In genomic region chr19:50646074-50646807, GRCh38 we compare ENCODE assay signal across 18 cellular contexts. TPM values are rescaled to one million over a fixed set of nuclear protein-coding genes. Genes with fewer than 3 reads are reported as not detected.
DNase-seq lines count a peak whose midpoint lies in the region; ATAC-seq, FAIRE-seq and TF ChIP-seq lines count a peak whose summit lies in the region.
"Had no signal": no experiment of that assay in that cellular context is flagged by ENCODE, and none has a peak within 500 bp of the region (broad histone marks: within the 10 kb centered on the region; RNA-seq: fewer than 3 reads in every experiment).

No MANE protein-coding gene starts in this region.

- H3K9ac ChIP-seq in fibroblast of lung (ENCODE audit: insufficient read depth, low read length), result no peak overlapping the region

- H3K27me3 Mint-ChIP-seq in MCF 10A (ENCODE audit: insufficient read depth, unreplicated experiment) (no peaks in the 10 kb centered on the region), GM23338 (ENCODE audit: insufficient read depth, low read depth, poor library complexity) (peaks cover 10% of the 10 kb centered on the region)

- H3K4me3 ChIP-seq in breast epithelium (no peak overlapping the region), fibroblast of lung (replicated peaks in 1 of 4; ENCODE audit: control extremely low read depth in 1 of 4, insufficient read depth in 1 of 4, low read depth in 3 of 4, low read length in 4 of 4) (no peak overlapping the region), GM23338 (no peak overlapping the region)
- H3K4me3 ChIP-seq: upper lobe of right lung had no signal

- intact Hi-C loops in MCF 10A (cut with micrococcal nuclease), result no loop called here
- intact Hi-C loops in breast epithelium (cut with DNase I; ENCODE audit: low total_unique reads), result no loop called here

- H3F3A ChIP-seq in GM23338 (replicated peaks; ENCODE audit: low read depth), result no peaks in the 10 kb centered on the region

- TF ChIP-seq POLR2A in breast epithelium (IDR thresholded peaks at IDR 0.05), result no peak

- H3K9me3 Mint-ChIP-seq in MCF 10A (ENCODE audit: unreplicated experiment) (peaks cover 8% of the 10 kb centered on the region), GM23338 (no peaks in the 10 kb centered on the region; the same call in none of the 3 replicates)
- H3K9me3 Mint-ChIP-seq: activated naive CD4-positive, alpha-beta T cell treated with anti-CD3 and anti-CD28 coated beads, Interleukin-2, amount 50 U/mL, for 24 hours; nephron had no signal

- H3K27ac ChIP-seq in breast epithelium, result no peak overlapping the region
- H3K27ac ChIP-seq in fibroblast of lung (ENCODE audit: insufficient read depth, low read length), result no peak overlapping the region
- H3K27ac ChIP-seq in GM23338 (ENCODE audit: low read depth), result no peak overlapping the region
- H3K27ac ChIP-seq: foreskin keratinocyte, upper lobe of right lung had no signal

- no peaks in the 10 kb centered on the region for H4K20me1 ChIP-seq in fibroblast of lung (ENCODE audit: control insufficient read depth, extremely low read depth, insufficient read depth, low read length)
- H4K20me1 ChIP-seq in GM23338 (replicated peaks; ENCODE audit: insufficient read depth), result no peaks in the 10 kb centered on the region

- no peaks in the 10 kb centered on the region for H3K4me1 ChIP-seq in breast epithelium
- H3K4me1 ChIP-seq in fibroblast of lung (ENCODE audit: control insufficient read depth, extremely low read depth, insufficient read depth, low read length), result no peaks in the 10 kb centered on the region
- H3K4me1 ChIP-seq in GM23338 (ENCODE audit: insufficient read depth), result peaks cover 10% of the 10 kb centered on the region; the same call in 1 of the 2 replicates
- H3K4me1 ChIP-seq: foreskin keratinocyte, upper lobe of right lung had no signal

- H3K4me3 Mint-ChIP-seq in MCF 10A (ENCODE audit: unreplicated experiment) (no peak overlapping the region), GM23338 (no peak overlapping the region)
- H3K4me3 Mint-ChIP-seq: activated naive CD4-positive, alpha-beta T cell treated with anti-CD3 and anti-CD28 coated beads, Interleukin-2, amount 50 U/mL, for 24 hours; nephron had no signal

- H3K4me1 Mint-ChIP-seq in MCF 10A (ENCODE audit: insufficient read depth, unreplicated experiment) (no peaks in the 10 kb centered on the region), GM23338 (no peaks in the 10 kb centered on the region)
- H3K4me1 Mint-ChIP-seq: activated naive CD4-positive, alpha-beta T cell treated with anti-CD3 and anti-CD28 coated beads, Interleukin-2, amount 50 U/mL, for 24 hours; nephron had no signal

- H2AFZ ChIP-seq in fibroblast of lung (ENCODE audit: low read length), result no peak overlapping the region
- H2AFZ ChIP-seq in GM23338, result no peak overlapping the region

- no peak overlapping the region for H3K27ac Mint-ChIP-seq in MCF 10A (ENCODE audit: low read depth, unreplicated experiment)
- no peak overlapping the region for H3K27ac Mint-ChIP-seq in GM23338
- H3K27ac Mint-ChIP-seq: activated naive CD4-positive, alpha-beta T cell treated with anti-CD3 and anti-CD28 coated beads, Interleukin-2, amount 50 U/mL, for 24 hours; nephron had no signal

- H3K27me3 ChIP-seq in breast epithelium (peaks cover 0 to 63% of the 10 kb centered on the region in 2 donors), fibroblast of lung (ENCODE audit: control insufficient read depth, insufficient read depth, low read length) (no peaks in the 10 kb centered on the region), GM23338 (ENCODE audit: insufficient read depth) (peaks cover 29% of the 10 kb centered on the region)
- H3K27me3 ChIP-seq: foreskin keratinocyte had no signal

- no TSS peak for BruUV-seq in MCF 10A (replicated peaks; lab: Mats Ljungman, UMichigan)

- no peak for TF ChIP-seq CTCF in MCF 10A (IDR thresholded peaks at IDR 0.05; ENCODE audit: unreplicated experiment)
- TF ChIP-seq CTCF in breast epithelium (IDR thresholded peaks at IDR 0.05), result no peak
- no peak for TF ChIP-seq CTCF in fibroblast of lung (conservative IDR thresholded peaks at IDR 0.05 in 1 of 2, IDR thresholded peaks at IDR 0.05 in 1 of 2; ENCODE audit: low read depth in 1 of 2, low read length in 2 of 2)
- no peak for TF ChIP-seq CTCF in GM23338 (conservative IDR thresholded peaks at IDR 0.05; ENCODE audit: low read depth in 2 of 2)

- H3K9me2 ChIP-seq in GM23338 (ENCODE audit: insufficient read depth), result no peaks in the 10 kb centered on the region

- H3K36me3 ChIP-seq in breast epithelium (no peaks in the 10 kb centered on the region), fibroblast of lung (ENCODE audit: control insufficient read depth, insufficient read depth, low read length) (no peaks in the 10 kb centered on the region), GM23338 (ENCODE audit: insufficient read depth) (no peaks in the 10 kb centered on the region)
- H3K36me3 ChIP-seq: upper lobe of right lung had no signal

- no peaks in the 10 kb centered on the region for H3K79me2 ChIP-seq in fibroblast of lung (ENCODE audit: control insufficient read depth, insufficient read depth, low read length)
- no peaks in the 10 kb centered on the region for H3K79me2 ChIP-seq in GM23338 (replicated peaks; ENCODE audit: insufficient read depth)

- no peak for ATAC-seq in GM21723 (IDR thresholded peaks at IDR 0.05; ENCODE audit: unreplicated experiment)
- no peak for ATAC-seq in GM23338
- ATAC-seq: foreskin keratinocyte, Panc1, upper lobe of right lung had no signal

- POLR2A ChIA-PET in MCF 10A (lab: Yijun Ruan, JAX), result no interaction called here

- H3K36me3 Mint-ChIP-seq in MCF 10A (ENCODE audit: insufficient read depth, unreplicated experiment), result no peaks in the 10 kb centered on the region
- peaks cover 31% of the 10 kb centered on the region for H3K36me3 Mint-ChIP-seq in GM23338 (ENCODE audit: low read depth)
- H3K36me3 Mint-ChIP-seq: activated naive CD4-positive, alpha-beta T cell treated with anti-CD3 and anti-CD28 coated beads, Interleukin-2, amount 50 U/mL, for 24 hours had no signal

- no peak for FAIRE-seq in RCC 7860 (lab: Jason Lieb, UNC)
- FAIRE-seq: colon, small intestine had no signal

- peak; percentile 61 for DNase-seq in MCF 10A (ENCODE audit: unreplicated experiment)
- no peak for DNase-seq in breast epithelium (ENCODE audit: low spot score in 2 of 2)
- peak; percentile 39 for DNase-seq in RCC 7860 (ENCODE audit: low spot score)
- DNase-seq in fibroblast of lung (ENCODE audit: low read depth in 2 of 2), result peak; percentile 25 to 26
- no peak for DNase-seq in germinal center (ENCODE audit: low spot score)
- DNase-seq in GM23338 (ENCODE audit: low spot score), result no peak
- no peak for DNase-seq in HT-29 (ENCODE audit: low spot score)
- DNase-seq: activated CD8-positive, alpha-beta memory T cell treated with anti-CD3 and anti-CD28 coated beads for 24 hours; MM.1S; NCI-H510A; small intestine; upper lobe of right lung had no signal

- CTCF ChIA-PET in MCF 10A (lab: Yijun Ruan, JAX), result no interaction called here

- H3K9me3 ChIP-seq in breast epithelium, result no peaks in the 10 kb centered on the region
- H3K9me3 ChIP-seq in fibroblast of lung (ENCODE audit: control insufficient read depth, insufficient read depth, low read depth, low read length), result no peaks in the 10 kb centered on the region
- H3K9me3 ChIP-seq: upper lobe of right lung had no signal

- H3K4me2 ChIP-seq in fibroblast of lung (ENCODE audit: extremely low read depth, insufficient read depth, low read length), result no peak overlapping the region
- H3K4me2 ChIP-seq in GM23338, result no peak overlapping the region

TF ChIP-seq in GM23338, 12 proteins besides CTCF, POLR2A, EP300 and RAD21 (continues in another document):
- TF ChIP-seq EZH2phosphoT487 (IDR thresholded peaks at IDR 0.05; ENCODE audit: unreplicated experiment) (no peak), ZNF114 (CRISPR knock-in tag; IDR thresholded peaks at IDR 0.05) (no peak), JUNB (IDR thresholded peaks at IDR 0.05; ENCODE audit: unreplicated experiment) (no peak)

RNA-seq across cellular contexts. Expression of gene C19orf81, which starts 3.0 kb away (rescaled TPM):
- total RNA-seq in MCF 10A (2022) (not detected in 2 replicates), breast epithelium (not detected), fibroblast of lung (not detected in 2 replicates)
- polyA plus RNA-seq in fibroblast of lung (not detected in 2 replicates), GM23338 (2016; fragmentation: Nextera tagmentation; extraction: Ambion mirVana) (54.3 and 67.9 TPM in 2 replicates)
- 0.31 TPM in 1 of 2 replicates, not detected in the other for polyA plus RNA-seq in fibroblast of lung (2012)
- polyA minus RNA-seq in fibroblast of lung (ENCODE audit: low replicate concordance), result not detected in 2 replicates
- 1.8 and 23.2 TPM in 2 replicates for total RNA-seq in GM23338 (2014; rRNA removed; shearing (Covaris generic))
- total RNA-seq in HT-29 (2014; rRNA removed; shearing (Covaris generic)), result not detected in 2 replicates
- total RNA-seq: foreskin keratinocyte had no signal

RNA-seq across cellular contexts. Expression of gene SYT3, which starts 6.6 kb away (rescaled TPM):
- total RNA-seq in MCF 10A (2022), result not detected in 2 replicates
- 1 to 10 TPM in 1 of 3 donors, under 1 TPM in 1, not detected in 1; 0.33 to 1.3 TPM for total RNA-seq in breast epithelium
- total RNA-seq in fibroblast of lung, result not detected in 2 replicates
- not detected in 2 replicates for polyA plus RNA-seq in fibroblast of lung
- polyA plus RNA-seq in fibroblast of lung (2012), result not detected in 2 replicates
- polyA minus RNA-seq in fibroblast of lung (ENCODE audit: low replicate concordance), result 1.1 TPM in 1 of 2 replicates, not detected in the other
- 16.4 and 25.5 TPM in 2 replicates for total RNA-seq in GM23338 (2014; rRNA removed; shearing (Covaris generic))
- 9.5 and 10.0 TPM in 2 replicates for polyA plus RNA-seq in GM23338 (2016; fragmentation: Nextera tagmentation; extraction: Ambion mirVana)
- total RNA-seq in HT-29 (2014; rRNA removed; shearing (Covaris generic)), result not detected in 2 replicates
- total RNA-seq: foreskin keratinocyte had no signal
- polyA plus RNA-seq: foreskin keratinocyte had no signal

Comparison
In these comparisons a context has a peak if more than half of its experiments do, and no peak if none do; other contexts are left out.
1. DNase-seq: peak in MCF 10A (single experiment), RCC 7860 (single experiment) and fibroblast of lung (2 of 2); none in breast epithelium (0 of 2), germinal center (single experiment), GM23338 (single experiment) and HT-29 (single experiment).